1 cellular context compared by ENCODE assay signal in genomic region chrX:135522132-135522530, GRCh38.
A peak's percentile ranks its signal among the peaks of the same experiment; 100 is the strongest.
TF ChIP-seq lines count a peak whose summit lies in the region.

No MANE protein-coding gene starts in this region.

TF ChIP-seq in GM12878, 131 proteins besides CTCF, POLR2A, EP300 and RAD21:
- 0 out of 2 replicates have a peak, but pooled peaks have one; percentile 11 for TF ChIP-seq RELB (IDR thresholded peaks at IDR 0.05; ENCODE audit: low read depth)
- no peak for TF ChIP-seq KAT2A (conservative IDR thresholded peaks at IDR 0.05; ENCODE audit: control insufficient read depth, low read depth, low read length)
TF ChIP-seq in GM12878: peak in this region for 1.
